ENCODE assay signal across 2 cellular contexts in the genomic region with DNA sequence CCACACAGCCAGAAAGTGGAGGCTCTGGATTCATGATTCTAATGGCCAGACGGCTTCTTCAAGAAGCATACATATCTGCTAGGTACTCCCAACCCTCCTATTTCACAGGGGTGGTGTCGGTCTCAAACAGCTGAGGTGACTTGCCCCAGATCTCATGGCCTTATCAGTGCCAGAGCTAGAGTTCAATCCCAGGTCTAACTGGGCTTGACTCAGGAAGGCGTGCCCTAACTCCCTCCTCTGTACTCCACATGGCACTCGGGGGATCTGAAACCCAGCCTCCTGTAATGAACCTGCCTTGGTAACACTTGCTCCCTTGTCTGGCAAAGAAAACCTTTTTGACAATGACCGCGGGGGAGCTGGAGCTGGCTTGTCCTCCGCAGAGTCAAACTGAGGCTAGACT.
TF ChIP-seq lines count a peak whose summit lies in the region.

No MANE protein-coding gene starts in this region.

TF ChIP-seq in SK-N-SH, 30 proteins besides CTCF, POLR2A, EP300 and RAD21 (continued from another document):
- TF ChIP-seq, protein P1, sequence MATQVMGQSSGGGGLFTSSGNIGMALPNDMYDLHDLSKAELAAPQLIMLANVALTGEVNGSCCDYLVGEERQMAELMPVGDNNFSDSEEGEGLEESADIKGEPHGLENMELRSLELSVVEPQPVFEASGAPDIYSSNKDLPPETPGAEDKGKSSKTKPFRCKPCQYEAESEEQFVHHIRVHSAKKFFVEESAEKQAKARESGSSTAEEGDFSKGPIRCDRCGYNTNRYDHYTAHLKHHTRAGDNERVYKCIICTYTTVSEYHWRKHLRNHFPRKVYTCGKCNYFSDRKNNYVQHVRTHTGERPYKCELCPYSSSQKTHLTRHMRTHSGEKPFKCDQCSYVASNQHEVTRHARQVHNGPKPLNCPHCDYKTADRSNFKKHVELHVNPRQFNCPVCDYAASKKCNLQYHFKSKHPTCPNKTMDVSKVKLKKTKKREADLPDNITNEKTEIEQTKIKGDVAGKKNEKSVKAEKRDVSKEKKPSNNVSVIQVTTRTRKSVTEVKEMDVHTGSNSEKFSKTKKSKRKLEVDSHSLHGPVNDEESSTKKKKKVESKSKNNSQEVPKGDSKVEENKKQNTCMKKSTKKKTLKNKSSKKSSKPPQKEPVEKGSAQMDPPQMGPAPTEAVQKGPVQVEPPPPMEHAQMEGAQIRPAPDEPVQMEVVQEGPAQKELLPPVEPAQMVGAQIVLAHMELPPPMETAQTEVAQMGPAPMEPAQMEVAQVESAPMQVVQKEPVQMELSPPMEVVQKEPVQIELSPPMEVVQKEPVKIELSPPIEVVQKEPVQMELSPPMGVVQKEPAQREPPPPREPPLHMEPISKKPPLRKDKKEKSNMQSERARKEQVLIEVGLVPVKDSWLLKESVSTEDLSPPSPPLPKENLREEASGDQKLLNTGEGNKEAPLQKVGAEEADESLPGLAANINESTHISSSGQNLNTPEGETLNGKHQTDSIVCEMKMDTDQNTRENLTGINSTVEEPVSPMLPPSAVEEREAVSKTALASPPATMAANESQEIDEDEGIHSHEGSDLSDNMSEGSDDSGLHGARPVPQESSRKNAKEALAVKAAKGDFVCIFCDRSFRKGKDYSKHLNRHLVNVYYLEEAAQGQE (IDR thresholded peaks at IDR 0.05; ENCODE audit: low read depth, low read length), result no peak
- TF ChIP-seq TCF12 (IDR thresholded peaks at IDR 0.05) (no peak), FOXJ3 (CRISPR knock-in tag; IDR thresholded peaks at IDR 0.05) (no peak), JUND (IDR thresholded peaks at IDR 0.05) (no peak), RFX5 (IDR thresholded peaks at IDR 0.05; ENCODE audit: low read length) (no peak)
- TF ChIP-seq, protein P2, sequence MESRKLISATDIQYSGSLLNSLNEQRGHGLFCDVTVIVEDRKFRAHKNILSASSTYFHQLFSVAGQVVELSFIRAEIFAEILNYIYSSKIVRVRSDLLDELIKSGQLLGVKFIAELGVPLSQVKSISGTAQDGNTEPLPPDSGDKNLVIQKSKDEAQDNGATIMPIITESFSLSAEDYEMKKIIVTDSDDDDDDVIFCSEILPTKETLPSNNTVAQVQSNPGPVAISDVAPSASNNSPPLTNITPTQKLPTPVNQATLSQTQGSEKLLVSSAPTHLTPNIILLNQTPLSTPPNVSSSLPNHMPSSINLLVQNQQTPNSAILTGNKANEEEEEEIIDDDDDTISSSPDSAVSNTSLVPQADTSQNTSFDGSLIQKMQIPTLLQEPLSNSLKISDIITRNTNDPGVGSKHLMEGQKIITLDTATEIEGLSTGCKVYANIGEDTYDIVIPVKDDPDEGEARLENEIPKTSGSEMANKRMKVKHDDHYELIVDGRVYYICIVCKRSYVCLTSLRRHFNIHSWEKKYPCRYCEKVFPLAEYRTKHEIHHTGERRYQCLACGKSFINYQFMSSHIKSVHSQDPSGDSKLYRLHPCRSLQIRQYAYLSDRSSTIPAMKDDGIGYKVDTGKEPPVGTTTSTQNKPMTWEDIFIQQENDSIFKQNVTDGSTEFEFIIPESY (IDR thresholded peaks at IDR 0.05; ENCODE audit: borderline replicate concordance, low read depth), result no peak
TF ChIP-seq in SK-N-SH: peak in this region for 0.

TF ChIP-seq in SK-N-SH treated with all-trans-retinoic acid at 6 μM for 48 hours, 23 proteins besides CTCF, POLR2A, EP300 and RAD21 (continued from another document):
- TF ChIP-seq POU6F1 (CRISPR knock-in tag; IDR thresholded peaks at IDR 0.05; ENCODE audit: borderline replicate concordance, low read depth), result no peak
- no peak for TF ChIP-seq ZC3H10 (CRISPR knock-in tag; IDR thresholded peaks at IDR 0.05)
- no peak for TF ChIP-seq TOX (CRISPR knock-in tag; IDR thresholded peaks at IDR 0.05; ENCODE audit: borderline replicate concordance)
- TF ChIP-seq TCF4 (CRISPR knock-in tag; IDR thresholded peaks at IDR 0.05; ENCODE audit: borderline replicate concordance), result no peak
- TF ChIP-seq, protein P3, sequence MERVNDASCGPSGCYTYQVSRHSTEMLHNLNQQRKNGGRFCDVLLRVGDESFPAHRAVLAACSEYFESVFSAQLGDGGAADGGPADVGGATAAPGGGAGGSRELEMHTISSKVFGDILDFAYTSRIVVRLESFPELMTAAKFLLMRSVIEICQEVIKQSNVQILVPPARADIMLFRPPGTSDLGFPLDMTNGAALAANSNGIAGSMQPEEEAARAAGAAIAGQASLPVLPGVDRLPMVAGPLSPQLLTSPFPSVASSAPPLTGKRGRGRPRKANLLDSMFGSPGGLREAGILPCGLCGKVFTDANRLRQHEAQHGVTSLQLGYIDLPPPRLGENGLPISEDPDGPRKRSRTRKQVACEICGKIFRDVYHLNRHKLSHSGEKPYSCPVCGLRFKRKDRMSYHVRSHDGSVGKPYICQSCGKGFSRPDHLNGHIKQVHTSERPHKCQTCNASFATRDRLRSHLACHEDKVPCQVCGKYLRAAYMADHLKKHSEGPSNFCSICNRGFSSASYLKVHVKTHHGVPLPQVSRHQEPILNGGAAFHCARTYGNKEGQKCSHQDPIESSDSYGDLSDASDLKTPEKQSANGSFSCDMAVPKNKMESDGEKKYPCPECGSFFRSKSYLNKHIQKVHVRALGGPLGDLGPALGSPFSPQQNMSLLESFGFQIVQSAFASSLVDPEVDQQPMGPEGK (CRISPR knock-in tag; IDR thresholded peaks at IDR 0.05; ENCODE audit: borderline replicate concordance), result no peak
